In genomic region chr17:59618894-59619312, GRCh38 we compare ENCODE assay signal across 8 cellular contexts. TPM values are rescaled to one million over a fixed set of nuclear protein-coding genes. Genes with fewer than 3 reads are reported as not detected.
DNase-seq lines count a peak whose midpoint lies in the region; ATAC-seq and TF ChIP-seq lines count a peak whose summit lies in the region.

No MANE protein-coding gene starts in this region.

- H3K27ac ChIP-seq in KOPT-K1 (ENCODE audit: low read depth, low read length, poor library complexity, severe bottlenecking), result peak overlapping the region; percentile 97

- no peaks in the 10 kb centered on the region for H3K27me3 Mint-ChIP-seq in chondrocyte (ENCODE audit: low read depth)

- no peaks in the 10 kb centered on the region for H3K36me3 Mint-ChIP-seq in chondrocyte (ENCODE audit: low read depth)

- H3K9me3 ChIP-seq in KOPT-K1 (ENCODE audit: insufficient read depth, low read length, poor library complexity, severe bottlenecking) (no peaks in the 10 kb centered on the region), mucosa of stomach (ENCODE audit: control insufficient read depth, low read length) (no peaks in the 10 kb centered on the region)

- H3K4me3 Mint-ChIP-seq in chondrocyte (ENCODE audit: unreplicated experiment), result peak overlapping the region; percentile 96

- H3K27me3 ChIP-seq in mucosa of stomach (ENCODE audit: control insufficient read depth, insufficient read depth, low read length), result no peaks in the 10 kb centered on the region

- no peak for TF ChIP-seq CTCF in chondrocyte (IDR thresholded peaks at IDR 0.05)

- H3K36me3 ChIP-seq in KOPT-K1 (ENCODE audit: insufficient read depth, low read length), result peaks cover 27% of the 10 kb centered on the region
- H3K36me3 ChIP-seq in mucosa of stomach (ENCODE audit: control insufficient read depth, insufficient read depth, low read length), result no peaks in the 10 kb centered on the region

- peak overlapping the region; percentile 100 for H3K27ac Mint-ChIP-seq in chondrocyte (ENCODE audit: unreplicated experiment)

- H3K9me3 Mint-ChIP-seq in chondrocyte (ENCODE audit: low read depth), result no peaks in the 10 kb centered on the region

- peak overlapping the region; percentile 95 for H3K4me3 ChIP-seq in mucosa of stomach (ENCODE audit: low read length)

- H3K9ac ChIP-seq in mucosa of stomach (ENCODE audit: low read length), result peak overlapping the region; percentile 100

- peaks cover 18% of the 10 kb centered on the region for H3K4me1 ChIP-seq in mucosa of stomach (ENCODE audit: control insufficient read depth, insufficient read depth, low read length)

- intact Hi-C loops in posterior cingulate gyrus (cut with DNase I), result loop anchor here (2.0 to 5.0 kb wide), 2 partner anchors 52 to 88 kb away; partner anchors contain the start of genes DHX40, PTRH2 and VMP1

- DNase-seq in DMS114 treated with DMSO at 0.1 percent for 48 hours (lab: John Stamatoyannopoulos, UW; ENCODE audit: unreplicated experiment), result peak; percentile 87
- DNase-seq in chondrocyte (ENCODE audit: low spot score), result no peak
- no peak for DNase-seq in posterior cingulate gyrus
- no peak for DNase-seq in germinal center (ENCODE audit: low spot score)

- peaks cover 46% of the 10 kb centered on the region for H3K4me1 Mint-ChIP-seq in chondrocyte (ENCODE audit: low read depth)

- ATAC-seq in GM21717 (IDR thresholded peaks at IDR 0.05; ENCODE audit: unreplicated experiment) (no peak), GM19452 (IDR thresholded peaks at IDR 0.05; ENCODE audit: unreplicated experiment) (no peak)

RNA-seq across cellular contexts. Expression of gene CLTC, which starts 0.8 kb away (rescaled TPM):
- total RNA-seq in chondrocyte, result 312 to 399 TPM (median 314 TPM) in 3 replicates

RNA-seq across cellular contexts. Expression of gene DHX40, which starts 53.5 kb away (rescaled TPM):
- total RNA-seq in chondrocyte, result 29.2 to 37.2 TPM (median 30.0 TPM) in 3 replicates
